1 cellular context compared by ENCODE assay signal in the genomic region with DNA sequence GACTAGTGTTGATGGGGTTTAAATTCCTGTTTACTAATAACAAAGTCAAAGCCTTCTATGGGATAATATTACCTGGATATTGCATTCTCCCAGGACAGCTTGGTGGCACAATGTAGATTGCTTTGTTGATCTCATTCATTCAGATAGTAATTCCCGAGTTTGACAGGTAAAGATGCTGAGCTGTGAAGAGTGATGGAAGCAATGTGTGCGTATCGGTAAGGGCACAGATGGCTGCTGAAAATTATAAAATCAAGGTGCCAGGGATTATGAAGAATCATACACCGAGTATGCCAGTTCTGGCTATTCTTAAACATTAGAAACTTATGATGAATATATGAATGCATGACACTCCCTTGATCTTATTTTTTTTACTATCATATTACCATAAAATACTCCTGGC.
TF ChIP-seq lines count a peak whose summit lies in the region.

No MANE protein-coding gene starts in this region.

TF ChIP-seq in GM12878, 131 proteins besides CTCF, POLR2A, EP300 and RAD21 (continued from another document):
- TF ChIP-seq, protein P1, sequence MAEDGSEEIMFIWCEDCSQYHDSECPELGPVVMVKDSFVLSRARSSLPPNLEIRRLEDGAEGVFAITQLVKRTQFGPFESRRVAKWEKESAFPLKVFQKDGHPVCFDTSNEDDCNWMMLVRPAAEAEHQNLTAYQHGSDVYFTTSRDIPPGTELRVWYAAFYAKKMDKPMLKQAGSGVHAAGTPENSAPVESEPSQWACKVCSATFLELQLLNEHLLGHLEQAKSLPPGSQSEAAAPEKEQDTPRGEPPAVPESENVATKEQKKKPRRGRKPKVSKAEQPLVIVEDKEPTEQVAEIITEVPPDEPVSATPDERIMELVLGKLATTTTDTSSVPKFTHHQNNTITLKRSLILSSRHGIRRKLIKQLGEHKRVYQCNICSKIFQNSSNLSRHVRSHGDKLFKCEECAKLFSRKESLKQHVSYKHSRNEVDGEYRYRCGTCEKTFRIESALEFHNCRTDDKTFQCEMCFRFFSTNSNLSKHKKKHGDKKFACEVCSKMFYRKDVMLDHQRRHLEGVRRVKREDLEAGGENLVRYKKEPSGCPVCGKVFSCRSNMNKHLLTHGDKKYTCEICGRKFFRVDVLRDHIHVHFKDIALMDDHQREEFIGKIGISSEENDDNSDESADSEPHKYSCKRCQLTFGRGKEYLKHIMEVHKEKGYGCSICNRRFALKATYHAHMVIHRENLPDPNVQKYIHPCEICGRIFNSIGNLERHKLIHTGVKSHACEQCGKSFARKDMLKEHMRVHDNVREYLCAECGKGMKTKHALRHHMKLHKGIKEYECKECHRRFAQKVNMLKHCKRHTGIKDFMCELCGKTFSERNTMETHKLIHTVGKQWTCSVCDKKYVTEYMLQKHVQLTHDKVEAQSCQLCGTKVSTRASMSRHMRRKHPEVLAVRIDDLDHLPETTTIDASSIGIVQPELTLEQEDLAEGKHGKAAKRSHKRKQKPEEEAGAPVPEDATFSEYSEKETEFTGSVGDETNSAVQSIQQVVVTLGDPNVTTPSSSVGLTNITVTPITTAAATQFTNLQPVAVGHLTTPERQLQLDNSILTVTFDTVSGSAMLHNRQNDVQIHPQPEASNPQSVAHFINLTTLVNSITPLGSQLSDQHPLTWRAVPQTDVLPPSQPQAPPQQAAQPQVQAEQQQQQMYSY (CRISPR knock-in tag; IDR thresholded peaks at IDR 0.05) = no peak
- TF ChIP-seq CHD1 (IDR thresholded peaks at IDR 0.05; ENCODE audit: low read depth, low read length) (no peak), GATAD2B (conservative IDR thresholded peaks at IDR 0.05; ENCODE audit: low read depth) (no peak), CBFB (IDR thresholded peaks at IDR 0.05; ENCODE audit: low read depth) (no peak)
TF ChIP-seq in GM12878: peak in this region for 0.
